ENCODE assay signal across 27 cellular contexts in the genomic region with DNA sequence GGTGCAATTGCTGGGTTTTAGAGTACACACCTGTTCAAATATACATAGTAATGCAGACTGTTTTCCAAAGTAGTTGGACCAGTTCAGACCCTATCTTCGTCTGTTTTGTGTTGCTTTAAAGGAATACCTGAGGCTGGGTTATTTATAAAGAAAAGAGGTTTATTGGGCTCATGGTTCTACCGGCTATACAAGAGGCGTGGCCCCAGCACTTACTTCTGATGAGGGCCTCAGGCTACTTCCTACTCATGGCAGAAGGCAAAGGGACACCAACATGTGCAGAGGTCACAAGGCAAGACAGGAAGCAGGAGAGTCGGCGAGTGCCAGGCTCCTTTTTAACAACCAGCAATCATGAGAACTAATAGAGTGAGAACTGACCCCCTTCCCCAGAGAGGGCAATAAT.
"Had no signal": no experiment of that assay in that cellular context is flagged by ENCODE, and none has a peak within 500 bp of the region (broad histone marks: within the 10 kb centered on the region; RNA-seq: fewer than 3 reads in every experiment).

No MANE protein-coding gene starts in this region.

- H3K4me1 Mint-ChIP-seq: naive thymus-derived CD4-positive, alpha-beta T cell; stimulated activated naive B cell treated with anti-CD40 and anti-IgM and Interleukin-4, amounts not matched to agents 10 μg/mL and 1 μg/mL and 100 μg/mL, for 72 hours had no signal

- H3K36me3 ChIP-seq: left lung, lower lobe of right lung, pancreas, prostate gland, suprapubic skin, thoracic aorta, tibial artery, upper lobe of right lung had no signal

- H3K9me3 ChIP-seq: lower lobe of right lung, pancreas, prostate gland, suprapubic skin, thoracic aorta, tibial artery, upper lobe of right lung had no signal

- H3K27ac ChIP-seq: left lung, lower lobe of right lung, pancreas, prostate gland, skin epidermis, suprapubic skin, thoracic aorta, tibial artery, upper lobe of right lung had no signal

- H3K27ac Mint-ChIP-seq: naive thymus-derived CD4-positive, alpha-beta T cell; natural killer cell treated with Interleukin-12 subunit alpha and Interleukin-12 subunit beta and Interleukin-15 and Interleukin-18, amount 100 ng/mL, for 72 hours; stimulated activated naive B cell treated with anti-CD40 and anti-IgM and Interleukin-4, amounts not matched to agents 10 μg/mL and 1 μg/mL and 100 μg/mL, for 72 hours had no signal

- H3K4me3 ChIP-seq: left lung, lower lobe of right lung, pancreas, prostate gland, skin epidermis, suprapubic skin, thoracic aorta, tibial artery, upper lobe of right lung had no signal

- H3K27me3 Mint-ChIP-seq: natural killer cell treated with Interleukin-12 subunit alpha and Interleukin-12 subunit beta and Interleukin-15 and Interleukin-18, amount 100 ng/mL, for 72 hours; stimulated activated naive B cell treated with anti-CD40 and anti-IgM and Interleukin-4, amounts not matched to agents 10 μg/mL and 1 μg/mL and 100 μg/mL, for 72 hours had no signal

- ATAC-seq: left lung; lower lobe of right lung; naive thymus-derived CD4-positive, alpha-beta T cell; natural killer cell treated with Interleukin-12 subunit alpha and Interleukin-12 subunit beta and Interleukin-15 and Interleukin-18, amount 100 ng/mL, for 72 hours; pancreas; right cardiac atrium; sciatic nerve; stimulated activated naive B cell treated with anti-CD40 and anti-IgM and Interleukin-4, amounts not matched to agents 10 μg/mL and 1 μg/mL and 100 μg/mL, for 72 hours; stimulated activated naive CD8-positive, alpha-beta T cell treated with anti-CD3 and anti-CD28 coated beads, Interleukin-15, Interleukin-2, amounts not matched to agents 100 U/mL and 50 U/mL, for 24 hours; upper lobe of right lung had no signal

- FAIRE-seq: keratinocyte, pancreas had no signal

- DNase-seq: hippocampal formation; kidney glomerular epithelial cell; left cardiac atrium; left lung; lower lobe of right lung; mesendoderm; naive thymus-derived CD4-positive, alpha-beta T cell; pancreas; posterior cingulate gyrus; retina; right cardiac atrium; stimulated activated CD4-positive, alpha-beta T cell treated with anti-CD3 and anti-CD28 coated beads, Interleukin-12 subunit alpha, Interleukin-12 subunit beta, amount 100 ng/mL, for 4 hours; stimulated activated CD4-positive, alpha-beta T cell treated with anti-CD3 and anti-CD28 coated beads, Interleukin-15, amount 100 ng/mL, for 24 hours; stimulated activated CD4-positive, alpha-beta T cell treated with anti-CD3 and anti-CD28 coated beads, Interleukin-2, amount 100 ng/mL, for 24 hours; stimulated activated CD4-positive, alpha-beta T cell treated with anti-CD3 and anti-CD28 coated beads, Interleukin-4, amount 100 ng/mL, for 1 hour; stimulated activated naive B cell treated with anti-CD40 and anti-IgM and Interleukin-4, amounts not matched to agents 10 μg/mL and 1 μg/mL and 100 μg/mL, for 72 hours; stimulated activated naive CD8-positive, alpha-beta T cell treated with anti-CD3 and anti-CD28 coated beads, Interleukin-15, Interleukin-2, amounts not matched to agents 100 U/mL and 50 U/mL, for 24 hours; tibial artery; upper lobe of right lung had no signal

- H3K36me3 Mint-ChIP-seq: natural killer cell treated with Interleukin-12 subunit alpha and Interleukin-12 subunit beta and Interleukin-15 and Interleukin-18, amount 100 ng/mL, for 72 hours; stimulated activated naive B cell treated with anti-CD40 and anti-IgM and Interleukin-4, amounts not matched to agents 10 μg/mL and 1 μg/mL and 100 μg/mL, for 72 hours had no signal

- H3K4me3 Mint-ChIP-seq: mesothelial cell of epicardium; naive thymus-derived CD4-positive, alpha-beta T cell; natural killer cell treated with Interleukin-12 subunit alpha and Interleukin-12 subunit beta and Interleukin-15 and Interleukin-18, amount 100 ng/mL, for 72 hours; stimulated activated naive B cell treated with anti-CD40 and anti-IgM and Interleukin-4, amounts not matched to agents 10 μg/mL and 1 μg/mL and 100 μg/mL, for 72 hours had no signal

- H3K4me1 ChIP-seq: left lung, lower lobe of right lung, pancreas, prostate gland, suprapubic skin, upper lobe of right lung had no signal

- H3K9me3 Mint-ChIP-seq: natural killer cell treated with Interleukin-12 subunit alpha and Interleukin-12 subunit beta and Interleukin-15 and Interleukin-18, amount 100 ng/mL, for 72 hours; stimulated activated naive B cell treated with anti-CD40 and anti-IgM and Interleukin-4, amounts not matched to agents 10 μg/mL and 1 μg/mL and 100 μg/mL, for 72 hours had no signal

- H3K27me3 ChIP-seq: left lung, pancreas, suprapubic skin, tibial artery, upper lobe of right lung had no signal
